Comparison of ENCODE assay signal across 17 cellular contexts in the genomic region with DNA sequence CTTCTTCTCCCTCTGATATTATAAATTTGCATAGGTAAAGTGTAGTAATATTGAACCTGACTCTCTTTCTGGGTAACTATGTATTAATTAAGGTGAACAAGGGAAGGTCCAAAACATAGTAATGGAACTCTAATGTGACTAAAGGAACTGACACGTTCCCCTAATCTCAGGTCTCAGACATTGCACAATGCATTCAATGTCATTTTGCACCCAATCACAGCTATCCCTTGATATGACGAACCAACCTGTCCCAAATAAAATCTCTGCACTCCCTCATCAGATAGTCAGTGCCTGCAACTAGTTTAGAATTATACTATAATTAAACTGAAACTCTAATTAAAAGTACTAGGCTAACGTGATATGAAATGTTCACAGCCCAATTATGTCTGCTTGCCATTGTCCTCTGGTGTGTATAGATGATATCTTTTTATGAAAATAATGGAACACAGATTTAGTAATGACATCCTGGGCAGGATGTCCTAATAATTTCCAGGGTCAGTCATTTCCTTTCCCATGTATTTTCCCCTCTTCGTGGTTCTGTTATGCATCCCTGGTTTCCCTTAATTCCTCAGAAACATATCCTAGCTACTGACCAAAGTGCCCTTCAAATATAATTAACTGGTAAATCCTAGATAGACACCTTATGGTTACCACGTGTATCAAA. TPM values are rescaled to one million over a fixed set of nuclear protein-coding genes. Genes with fewer than 3 reads are reported as not detected.
DNase-seq lines count a peak whose midpoint lies in the region; ATAC-seq, FAIRE-seq and TF ChIP-seq lines count a peak whose summit lies in the region.
"Had no signal": no experiment of that assay in that cellular context is flagged by ENCODE, and none has a peak within 500 bp of the region (broad histone marks: within the 10 kb centered on the region; RNA-seq: fewer than 3 reads in every experiment).

No MANE protein-coding gene starts in this region.

- no peaks in the 10 kb centered on the region for H3K9me3 ChIP-seq in lower lobe of right lung
- H3K9me3 ChIP-seq in pancreas: no peaks in the 10 kb centered on the region

- H3K4me3 ChIP-seq in lower lobe of right lung: no peak overlapping the region
- no peak overlapping the region for H3K4me3 ChIP-seq in pancreas

- DNase-seq in EH (ENCODE audit: low read depth): peak; percentile 24
- DNase-seq in NCI-H69 (lab: John Stamatoyannopoulos, UW): peak; percentile 66
- no peak for DNase-seq in lower lobe of right lung
- DNase-seq in effector CD8-positive, alpha-beta T cell (lab: John Stamatoyannopoulos, UW): no peak
- no peak for DNase-seq in pancreas
- DNase-seq: Kasumi-1; MM.1S; NCI-H1092 treated with DMSO at 0.1 percent for 48 hours; NCI-H1694; NCI-H345; NK-92 treated with Interleukin-12 subunit alpha and Interleukin-12 subunit beta, amount 100 ng/mL, for 24 hours had no signal

- ATAC-seq in lower lobe of right lung (no peak), pancreas (no peak), GM19397 (IDR thresholded peaks at IDR 0.05; ENCODE audit: unreplicated experiment) (no peak)

- intact Hi-C loops in lower lobe of right lung (cut with DNase I) (no loop called here), pancreas (cut with DNase I) (no loop called here)

- H3K36me3 ChIP-seq in lower lobe of right lung: no peaks in the 10 kb centered on the region
- no peaks in the 10 kb centered on the region for H3K36me3 ChIP-seq in pancreas

- H3K27me3 ChIP-seq in lower lobe of right lung (ENCODE audit: low read depth) (no peaks in the 10 kb centered on the region), pancreas (no peaks in the 10 kb centered on the region)

- no peak for TF ChIP-seq CTCF in lower lobe of right lung (IDR thresholded peaks at IDR 0.05)
- no peak for TF ChIP-seq CTCF in pancreas (IDR thresholded peaks at IDR 0.05)

- peaks cover 10% of the 10 kb centered on the region for H3K4me1 ChIP-seq in lower lobe of right lung
- peaks cover 0 to 10% (median 0%) of the 10 kb centered on the region in 3 donors for H3K4me1 ChIP-seq in pancreas

- H3K27ac ChIP-seq in cingulate gyrus (ENCODE audit: low read depth, low read length): peak overlapping the region; percentile 66
- H3K27ac ChIP-seq in lower lobe of right lung: peak overlapping the region; percentile 5
- no peak overlapping the region for H3K27ac ChIP-seq in pancreas
- H3K27ac ChIP-seq: C4-2B had no signal

- FAIRE-seq in pancreas (lab: Jason Lieb, UNC): no peak
- FAIRE-seq: GM12892, H54 had no signal

- WGBS in pancreas, 2 donors: 61 to 75% methylated on average over 5 of the region's 5 CpGs

RNA-seq across cellular contexts. Expression of gene PTPRK, which starts 36.8 kb away (rescaled TPM):
- total RNA-seq in lower lobe of right lung (62.7 TPM), pancreas (10 to 100 TPM; 50.2 to 72.7 (median 52.6) TPM)
- 10 to 100 TPM; 10.5 to 16.2 TPM for polyA plus RNA-seq in pancreas
- total RNA-seq: OCI-LY7 had no signal

Comparison
In these comparisons a context has a peak if more than half of its experiments do, and no peak if none do; other contexts are left out.
1. DNase-seq: peak in EH (single experiment) and NCI-H69 (single experiment); none in lower lobe of right lung (single experiment), effector CD8-positive, alpha-beta T cell (single experiment) and pancreas (0 of 6).
2. H3K27ac ChIP-seq: peak in cingulate gyrus (single experiment) and lower lobe of right lung (single experiment); none in pancreas (0 of 4).